In genomic region chr3:107189158-107189791, GRCh38 we compare ENCODE assay signal across 2 cellular contexts.
TF ChIP-seq lines count a peak whose summit lies in the region.

No MANE protein-coding gene starts in this region.

TF ChIP-seq in WTC11, 78 proteins besides CTCF, POLR2A, EP300 and RAD21:
- TF ChIP-seq NR1H2 (CRISPR knock-in tag; IDR thresholded peaks at IDR 0.05): no peak
- no peak for TF ChIP-seq MYBL2 (CRISPR knock-in tag; IDR thresholded peaks at IDR 0.05)
- TF ChIP-seq E2F1 (CRISPR knock-in tag; IDR thresholded peaks at IDR 0.05): no peak
- TF ChIP-seq FOXJ3 (CRISPR knock-in tag; IDR thresholded peaks at IDR 0.05; ENCODE audit: borderline replicate concordance): no peak
- no peak for TF ChIP-seq ZNF317 (CRISPR knock-in tag; IDR thresholded peaks at IDR 0.05; ENCODE audit: borderline replicate concordance, low read depth)
- no peak for TF ChIP-seq IRF1 (CRISPR knock-in tag; IDR thresholded peaks at IDR 0.05)
- no peak for TF ChIP-seq PREB (CRISPR knock-in tag; IDR thresholded peaks at IDR 0.05; ENCODE audit: borderline replicate concordance)
- no peak for TF ChIP-seq FOXP4 (CRISPR knock-in tag; IDR thresholded peaks at IDR 0.05)
- TF ChIP-seq STAT6 (CRISPR knock-in tag; conservative IDR thresholded peaks at IDR 0.05; ENCODE audit: low read depth): no peak
- TF ChIP-seq TCF7 (CRISPR knock-in tag; IDR thresholded peaks at IDR 0.05; ENCODE audit: low read depth): no peak
- TF ChIP-seq IRF2 (CRISPR knock-in tag; IDR thresholded peaks at IDR 0.05; ENCODE audit: borderline replicate concordance, low read depth): no peak
- no peak for TF ChIP-seq AFF4 (CRISPR knock-in tag; IDR thresholded peaks at IDR 0.05; ENCODE audit: borderline replicate concordance)

TF ChIP-seq in SK-N-SH treated with all-trans-retinoic acid at 6 μM for 48 hours, 23 proteins besides CTCF, POLR2A, EP300 and RAD21:
- TF ChIP-seq PATZ1 (CRISPR knock-in tag; IDR thresholded peaks at IDR 0.05; ENCODE audit: borderline replicate concordance): no peak
- no peak for TF ChIP-seq ZNF70 (CRISPR knock-in tag; IDR thresholded peaks at IDR 0.05)
- no peak for TF ChIP-seq ZNF565 (CRISPR knock-in tag; conservative IDR thresholded peaks at IDR 0.05; ENCODE audit: low read depth)
- TF ChIP-seq ESRRG (CRISPR knock-in tag; IDR thresholded peaks at IDR 0.05): no peak
- no peak for TF ChIP-seq ZFP3 (CRISPR knock-in tag; IDR thresholded peaks at IDR 0.05)
- TF ChIP-seq TOX (CRISPR knock-in tag; IDR thresholded peaks at IDR 0.05; ENCODE audit: borderline replicate concordance): no peak
- no peak for TF ChIP-seq CREB5 (CRISPR knock-in tag; IDR thresholded peaks at IDR 0.05; ENCODE audit: low read depth)
- no peak for TF ChIP-seq TCF4 (CRISPR knock-in tag; IDR thresholded peaks at IDR 0.05; ENCODE audit: borderline replicate concordance)
- TF ChIP-seq ZC3H10 (CRISPR knock-in tag; IDR thresholded peaks at IDR 0.05): no peak
- no peak for TF ChIP-seq CSRNP3 (CRISPR knock-in tag; IDR thresholded peaks at IDR 0.05)
- no peak for TF ChIP-seq POU6F1 (CRISPR knock-in tag; IDR thresholded peaks at IDR 0.05; ENCODE audit: borderline replicate concordance, low read depth)
- no peak for TF ChIP-seq SNAI2 (CRISPR knock-in tag; IDR thresholded peaks at IDR 0.05)
- no peak for TF ChIP-seq BACH2 (CRISPR knock-in tag; IDR thresholded peaks at IDR 0.05; ENCODE audit: borderline replicate concordance)
- no peak for TF ChIP-seq GLIS3 (CRISPR knock-in tag; IDR thresholded peaks at IDR 0.05)
- no peak for TF ChIP-seq ARNTL (CRISPR knock-in tag; IDR thresholded peaks at IDR 0.05; ENCODE audit: borderline replicate concordance, low read depth)
- TF ChIP-seq TSHZ2 (CRISPR knock-in tag; IDR thresholded peaks at IDR 0.05): no peak
- TF ChIP-seq OSR1 (CRISPR knock-in tag; IDR thresholded peaks at IDR 0.05): no peak
- no peak for TF ChIP-seq ZFP30 (CRISPR knock-in tag; IDR thresholded peaks at IDR 0.05)
